9 cellular contexts compared by ENCODE assay signal in the genomic region with DNA sequence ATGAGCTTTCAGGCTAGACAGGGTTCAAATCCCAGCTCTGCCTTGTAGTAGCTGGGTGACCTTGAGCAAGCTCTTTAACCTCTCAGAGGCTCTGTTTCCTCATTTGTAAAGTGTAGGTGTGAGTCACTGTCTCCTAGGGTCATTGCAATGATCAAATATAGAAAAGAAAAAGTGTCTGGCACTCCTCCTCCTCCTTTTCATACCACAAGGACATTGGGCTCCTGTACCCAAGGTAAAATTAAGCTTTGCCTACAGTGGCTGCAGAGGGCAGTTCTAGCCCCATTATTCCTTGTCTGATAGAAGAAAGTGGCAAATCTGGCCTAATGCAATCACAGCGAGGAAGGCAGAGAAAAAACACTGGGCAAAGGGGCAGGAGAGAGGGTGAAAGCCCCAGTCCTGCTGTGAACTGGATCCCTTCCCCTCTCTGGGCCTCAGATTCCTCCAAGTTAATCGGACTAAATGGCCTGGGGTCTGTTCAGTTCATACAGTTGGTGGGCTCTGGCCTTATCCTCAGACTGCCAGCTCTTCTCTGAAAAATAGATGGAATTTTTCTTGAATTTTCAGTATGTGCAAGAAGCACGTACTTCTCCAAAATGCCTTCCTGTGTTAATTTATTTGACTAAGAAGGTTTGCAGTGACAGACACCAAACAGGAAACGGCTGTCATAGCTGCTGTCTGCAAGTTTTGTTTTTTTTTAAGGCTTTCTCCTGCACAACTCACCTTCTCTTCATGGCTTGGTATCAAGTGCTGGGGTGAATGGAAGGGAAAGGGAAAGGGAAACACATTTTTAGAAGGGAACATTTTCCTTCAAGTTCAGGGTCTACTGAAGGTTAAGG. TPM values are rescaled to one million over a fixed set of nuclear protein-coding genes. Genes with fewer than 3 reads are reported as not detected.
DNase-seq lines count a peak whose midpoint lies in the region; ATAC-seq and TF ChIP-seq lines count a peak whose summit lies in the region.
"Had no signal": no experiment of that assay in that cellular context is flagged by ENCODE, and none has a peak within 500 bp of the region (broad histone marks: within the 10 kb centered on the region; RNA-seq: fewer than 3 reads in every experiment).

No MANE protein-coding gene starts in this region.

- H3K4me3 ChIP-seq in heart right ventricle = no peak overlapping the region
- no peak overlapping the region for H3K4me3 ChIP-seq in tibial nerve
- no peak overlapping the region for H3K4me3 ChIP-seq in A673 (ENCODE audit: low read depth, low read length, poor library complexity, severe bottlenecking)

- POLR2A ChIA-PET in A673 (lab: Charles Lee; ENCODE audit: low non-redundant PET) = no interaction called here

- no TSS peak for BruUV-seq in A673 (replicated peaks; lab: Mats Ljungman, UMichigan)

- H3K4me1 ChIP-seq in heart right ventricle (peaks cover 14 to 59% (median 43%) of the 10 kb centered on the region in 9 donors), tibial nerve (peaks cover 0 to 38% (median 10%) of the 10 kb centered on the region in 4 donors), A673 (ENCODE audit: insufficient read depth, low read length, poor library complexity, severe bottlenecking) (no peaks in the 10 kb centered on the region)

- H3K36me3 Mint-ChIP-seq in activated T-cell treated with anti-CD3 and anti-CD28 coated beads, Interleukin-2, amount 50 U/mL, for 24 hours (ENCODE audit: low read depth) = no peaks in the 10 kb centered on the region

- TF ChIP-seq POLR2A in tibial nerve (IDR thresholded peaks at IDR 0.05) = no peak

- H3K4me3 Mint-ChIP-seq in activated T-cell treated with anti-CD3 and anti-CD28 coated beads, Interleukin-2, amount 50 U/mL, for 24 hours = peak overlapping the region; percentile 48

- peak in 2 of 8 donors; percentile 3 to 22 for ATAC-seq in heart right ventricle
- no peak for ATAC-seq in Right ventricle myocardium inferior
- ATAC-seq in HG03159 (IDR thresholded peaks at IDR 0.05; ENCODE audit: unreplicated experiment) = peak; percentile 58
- no peak for ATAC-seq in GM19023 (IDR thresholded peaks at IDR 0.05; ENCODE audit: unreplicated experiment)

- no peaks in the 10 kb centered on the region for H3K27me3 Mint-ChIP-seq in activated T-cell treated with anti-CD3 and anti-CD28 coated beads, Interleukin-2, amount 50 U/mL, for 24 hours

- peak overlapping the region; percentile 92 for H3K27ac Mint-ChIP-seq in activated T-cell treated with anti-CD3 and anti-CD28 coated beads, Interleukin-2, amount 50 U/mL, for 24 hours

- H3K9me3 Mint-ChIP-seq in activated T-cell treated with anti-CD3 and anti-CD28 coated beads, Interleukin-2, amount 50 U/mL, for 24 hours = no peaks in the 10 kb centered on the region

- H3K27me3 ChIP-seq in heart right ventricle = no peaks in the 10 kb centered on the region
- H3K27me3 ChIP-seq in tibial nerve = no peaks in the 10 kb centered on the region
- H3K27me3 ChIP-seq in A673 (replicated peaks; ENCODE audit: insufficient read depth, low read depth, low read length, poor library complexity) = no peaks in the 10 kb centered on the region

- no peak for DNase-seq in heart right ventricle
- DNase-seq in Right ventricle myocardium inferior (ENCODE audit: missing footprints) = no peak
- no peak for DNase-seq in activated T-cell treated with anti-CD3 and anti-CD28 coated beads, Interleukin-2, amount 50 U/mL, for 24 hours
- no peak for DNase-seq in tibial nerve (ENCODE audit: low spot score in 2 of 2)
- no peak for DNase-seq in NCI-H2196 (lab: John Stamatoyannopoulos, UW; ENCODE audit: unreplicated experiment)
- DNase-seq in A673 (ENCODE audit: low spot score) = no peak
- DNase-seq: DMS79 had no signal

- CTCF ChIA-PET in A673 (lab: Charles Lee) = no interaction called here

- H3K9me3 ChIP-seq in heart right ventricle (peaks cover 0 to 3% (median 0%) of the 10 kb centered on the region in 11 donors), tibial nerve (no peaks in the 10 kb centered on the region), A673 (ENCODE audit: low read depth, low read length, poor library complexity, severe bottlenecking) (no peaks in the 10 kb centered on the region)

- H3K36me3 ChIP-seq in heart right ventricle = no peaks in the 10 kb centered on the region
- H3K36me3 ChIP-seq in tibial nerve = no peaks in the 10 kb centered on the region
- H3K36me3 ChIP-seq in A673 (ENCODE audit: insufficient read depth, low read length, poor library complexity, severe bottlenecking) = no peaks in the 10 kb centered on the region

- peak overlapping the region in 7 of 10 donors; percentile 30 to 86 (median 68) for H3K27ac ChIP-seq in heart right ventricle
- H3K27ac ChIP-seq in tibial nerve = peak overlapping the region in 3 of 4 donors; percentile 21 to 62 (median 22)
- H3K27ac ChIP-seq in A673 (ENCODE audit: low read depth, low read length, poor library complexity, severe bottlenecking) = no peak overlapping the region

- TF ChIP-seq EP300 in tibial nerve (IDR thresholded peaks at IDR 0.05) = no peak

- 67 to 72% methylated on average over 4 of the region's 4 CpGs for WGBS in heart right ventricle, 2 donors
- WGBS in tibial nerve, 2 donors = 69 to 74% methylated on average over 4 of the region's 4 CpGs

- intact Hi-C loops in heart right ventricle (cut with DNase I) = loop anchor here in 2 of 10 donors (10.0 kb wide), 2 partner anchors 122 to 152 kb away; no protein-coding TSS in a partner anchor
- intact Hi-C loops in Right ventricle myocardium inferior (cut with DNase I) = loop anchor here (5.0 kb wide), 2 partner anchors 120 to 160 kb away; no protein-coding TSS in a partner anchor
- intact Hi-C loops in A673 (cut with micrococcal nuclease; ENCODE audit: unreplicated experiment) = no loop called here

- peaks cover 77% of the 10 kb centered on the region for H3K4me1 Mint-ChIP-seq in activated T-cell treated with anti-CD3 and anti-CD28 coated beads, Interleukin-2, amount 50 U/mL, for 24 hours (ENCODE audit: low read depth)

- TF ChIP-seq CTCF in heart right ventricle (IDR thresholded peaks at IDR 0.05) = no peak
- TF ChIP-seq CTCF in tibial nerve (IDR thresholded peaks at IDR 0.05) = no peak
- TF ChIP-seq CTCF in A673 (conservative IDR thresholded peaks at IDR 0.05; ENCODE audit: low read depth, low read length) = no peak

RNA-seq across cellular contexts. Expression of a gene that starts 35.3 kb away (rescaled TPM):
- total RNA-seq in heart right ventricle (10 to 100 TPM; 15.6 to 63.2 (median 40.0) TPM), Right ventricle myocardium inferior (41.4 TPM), tibial nerve (1,000 to 10,000 TPM in 1 of 4 donors, 100 to 1,000 TPM in 3; 476 to 1,295 (median 830) TPM), A673 (2021) (not detected in 2 replicates)
- 10 to 100 TPM; 48.3 to 61.8 TPM for polyA plus RNA-seq in heart right ventricle

Comparison
In these comparisons a context has a peak if more than half of its experiments do, and no peak if none do; other contexts are left out.
1. RNA of a gene that starts 35.3 kb away (total RNA-seq): 476 to 1,295 TPM in tibial nerve, 15.6 to 63.2 TPM in heart right ventricle and 41.4 TPM in Right ventricle myocardium inferior (single experiment); not detected in A673; every median in the first group is over 10 times any median in the second.